In the genomic region with DNA sequence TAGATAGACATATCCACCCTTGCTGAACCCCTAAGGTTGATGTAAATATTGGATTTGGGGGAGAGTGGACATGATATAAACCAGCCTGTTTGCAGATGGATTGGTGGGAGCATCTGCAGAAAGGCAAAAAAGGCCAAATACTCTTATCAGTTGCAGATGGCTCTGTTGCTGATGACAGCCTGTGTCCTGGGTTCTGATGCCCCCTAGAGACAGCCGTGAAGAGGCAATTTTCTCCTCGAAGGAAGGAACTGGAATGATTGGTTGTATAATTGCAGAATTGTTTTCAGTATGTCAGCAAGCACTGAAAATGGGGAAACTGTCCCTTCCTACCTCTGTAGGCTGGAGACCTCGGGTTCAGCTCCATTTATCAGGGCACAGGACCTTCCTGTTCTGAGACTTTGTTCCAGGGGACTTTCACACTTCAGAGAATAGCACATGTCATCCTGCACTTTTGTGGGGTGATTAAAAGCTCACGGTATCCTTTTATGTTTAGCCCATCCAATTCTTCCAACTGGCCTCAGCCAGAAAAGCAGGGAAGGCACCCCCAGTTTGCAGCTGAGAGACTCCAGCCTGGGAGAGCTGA, we compare ENCODE assay signal across 8 cellular contexts.
DNase-seq lines count a peak whose midpoint lies in the region; ATAC-seq, FAIRE-seq and TF ChIP-seq lines count a peak whose summit lies in the region.

No MANE protein-coding gene starts in this region.

- H3K4me1 ChIP-seq in HepG2 (ENCODE audit: insufficient read depth, low read length) = peaks cover 23% of the 10 kb centered on the region; the same call in 1 of the 2 replicates
- H3K4me1 ChIP-seq in body of pancreas = peaks cover 23% of the 10 kb centered on the region

- TF ChIP-seq EP300 in HepG2 (IDR thresholded peaks at IDR 0.05; ENCODE audit: low read depth in 2 of 2, low read length in 2 of 2) (no peak), HepG2 (CRISPR knock-in tag; IDR thresholded peaks at IDR 0.05; ENCODE audit: borderline replicate concordance) (no peak)

- 0 out of 2 replicates have a peak, but pooled peaks have one; percentile 17 for TF ChIP-seq RAD21 in HepG2 (CRISPR knock-in tag; IDR thresholded peaks at IDR 0.05)

- peaks cover 21% of the 10 kb centered on the region for H4K20me1 ChIP-seq in HepG2 (ENCODE audit: insufficient read depth, low read length)

- H3K27ac ChIP-seq in caudate nucleus (ENCODE audit: low read depth, low read length) (peak overlapping the region; percentile 48), HepG2 (ENCODE audit: extremely low read length, insufficient read depth, low read length) (no peak overlapping the region), body of pancreas (no peak overlapping the region)

- no TSS peak for BruUV-seq in HepG2 (replicated peaks; lab: Mats Ljungman, UMichigan)

- no peak overlapping the region for H3K9ac ChIP-seq in HepG2 (ENCODE audit: insufficient read depth, low read depth, low read length)

- CTCF ChIA-PET in HepG2 (lab: Yijun Ruan, JAX; ENCODE audit: low intra/inter-chr PET ratio, low total read pairs) = interaction anchor here (1.1 kb wide), 1 partner anchor 462 kb away, joined by 4 read pairs; no protein-coding TSS in a partner anchor

- ATAC-seq in GM18909 (IDR thresholded peaks at IDR 0.05; ENCODE audit: poor library complexity, unreplicated experiment) (peak; percentile 43), HepG2 (peak; percentile 76), GM18867 (IDR thresholded peaks at IDR 0.05; ENCODE audit: unreplicated experiment) (no peak), body of pancreas (no peak)

- no peak overlapping the region for H3K4me2 ChIP-seq in HepG2 (ENCODE audit: low read depth, low read length)

- DNase-seq in AG08396 (ENCODE audit: low spot score) (peak; percentile 65), NOMO-1 treated with DMSO at 0.1 percent for 48 hours (lab: John Stamatoyannopoulos, UW; ENCODE audit: unreplicated experiment) (peak; percentile 68), caudate nucleus (lab: John Stamatoyannopoulos, UW) (peak in 39 of 61 donors; percentile 3 to 71 (median 26)), HepG2 (ENCODE audit: low spot score) (peak; percentile 41), body of pancreas (no peak), NCI-H128 (lab: John Stamatoyannopoulos, UW; ENCODE audit: unreplicated experiment) (no peak)

- no peaks in the 10 kb centered on the region for H3K27me3 ChIP-seq in HepG2 (ENCODE audit: control insufficient read depth in 1 of 2, insufficient read depth in 2 of 2, low read length in 2 of 2)
- H3K27me3 ChIP-seq in body of pancreas = no peaks in the 10 kb centered on the region

- intact Hi-C loops in HepG2 (cut with micrococcal nuclease; ENCODE audit: unreplicated experiment) (loop anchor here (2.0 kb wide), 3 partner anchors 126 to 462 kb away; no protein-coding TSS in a partner anchor), body of pancreas (cut with DNase I) (no loop called here)

- whole genome bisulfite sequencing in HepG2 (ENCODE audit: low lambda C conversion rate) = 40% methylated on average over 4 of the region's 4 CpGs
- 56 to 67% methylated on average over 4 of the region's 4 CpGs for WGBS in body of pancreas, 2 donors

- H2AFZ ChIP-seq in HepG2 (ENCODE audit: low read length) = no peak overlapping the region

- TF ChIP-seq CTCF in HepG2 (CRISPR knock-in tag; IDR thresholded peaks at IDR 0.05) (peak; percentile 73), body of pancreas (IDR thresholded peaks at IDR 0.05) (peak in 3 of 7 experiments; percentile 10 to 30 (median 16))

- H3K4me3 ChIP-seq in HepG2 (replicated peaks in 1 of 3; ENCODE audit: insufficient read depth in 1 of 3, low read depth in 2 of 3, low read length in 3 of 3) = no peak overlapping the region
- H3K4me3 ChIP-seq in body of pancreas = no peak overlapping the region

- peaks cover 3% of the 10 kb centered on the region for H3K79me2 ChIP-seq in HepG2 (ENCODE audit: insufficient read depth, low read length)

- POLR2A ChIA-PET in HepG2 (lab: Yijun Ruan, JAX) = no interaction called here

- H3K36me3 ChIP-seq in HepG2 (replicated peaks in 1 of 2; ENCODE audit: control insufficient read depth in 1 of 2, insufficient read depth in 2 of 2, low read length in 2 of 2) = peaks cover 16 to 48% of the 10 kb centered on the region in 2 experiments
- H3K36me3 ChIP-seq in body of pancreas (replicated peaks in 1 of 2; ENCODE audit: insufficient read depth in 1 of 2, low read depth in 2 of 2) = no peaks in the 10 kb centered on the region

- in situ Hi-C loops in HepG2 (cut with HindIII; ENCODE audit: extremely low pct_ligation_motif_present, low pct_unique_long_range_greater_than_20kb) = no loop called here

- H3K9me3 ChIP-seq in HepG2 (ENCODE audit: low read length) (no peaks in the 10 kb centered on the region), body of pancreas (no peaks in the 10 kb centered on the region)

- peak; percentile 80 for FAIRE-seq in HepG2 (lab: Jason Lieb, UNC)

- TF ChIP-seq POLR2A in HepG2 (IDR thresholded peaks at IDR 0.05; ENCODE audit: insufficient read depth in 1 of 2, low read depth in 2 of 2, low read length in 2 of 2) = no peak
- no peak for TF ChIP-seq POLR2A in body of pancreas (IDR thresholded peaks at IDR 0.05)

TF ChIP-seq in HepG2, 621 proteins besides CTCF, POLR2A, EP300 and RAD21 (continues in another document):
- TF ChIP-seq KLF11 (CRISPR knock-in tag; IDR thresholded peaks at IDR 0.05) = no peak
- no peak for TF ChIP-seq HNF4A (CRISPR knock-in tag; IDR thresholded peaks at IDR 0.05)
- TF ChIP-seq SRSF1 (optimal IDR thresholded peaks at IDR 0.05; ENCODE audit: low read depth, low read length) = no peak
- no peak for TF ChIP-seq YY1 (IDR thresholded peaks at IDR 0.05; ENCODE audit: insufficient read depth, insufficient replicate concordance, low read depth, low read length)
- TF ChIP-seq ZFP41 (CRISPR knock-in tag; IDR thresholded peaks at IDR 0.05; ENCODE audit: borderline replicate concordance) = no peak
- no peak for TF ChIP-seq ZBTB37 (CRISPR knock-in tag; IDR thresholded peaks at IDR 0.05)
- peak; percentile 86 for TF ChIP-seq STAG1 (CRISPR knock-in tag; IDR thresholded peaks at IDR 0.05)
- no peak for TF ChIP-seq ZNF33A (CRISPR knock-in tag; IDR thresholded peaks at IDR 0.05; ENCODE audit: borderline replicate concordance)
- TF ChIP-seq ZNF333 (CRISPR knock-in tag; IDR thresholded peaks at IDR 0.05; ENCODE audit: borderline replicate concordance) = no peak
- TF ChIP-seq, protein P1, sequence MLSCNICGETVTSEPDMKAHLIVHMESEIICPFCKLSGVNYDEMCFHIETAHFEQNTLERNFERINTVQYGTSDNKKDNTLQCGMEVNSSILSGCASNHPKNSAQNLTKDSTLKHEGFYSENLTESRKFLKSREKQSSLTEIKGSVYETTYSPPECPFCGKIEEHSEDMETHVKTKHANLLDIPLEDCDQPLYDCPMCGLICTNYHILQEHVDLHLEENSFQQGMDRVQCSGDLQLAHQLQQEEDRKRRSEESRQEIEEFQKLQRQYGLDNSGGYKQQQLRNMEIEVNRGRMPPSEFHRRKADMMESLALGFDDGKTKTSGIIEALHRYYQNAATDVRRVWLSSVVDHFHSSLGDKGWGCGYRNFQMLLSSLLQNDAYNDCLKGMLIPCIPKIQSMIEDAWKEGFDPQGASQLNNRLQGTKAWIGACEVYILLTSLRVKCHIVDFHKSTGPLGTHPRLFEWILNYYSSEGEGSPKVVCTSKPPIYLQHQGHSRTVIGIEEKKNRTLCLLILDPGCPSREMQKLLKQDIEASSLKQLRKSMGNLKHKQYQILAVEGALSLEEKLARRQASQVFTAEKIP (CRISPR knock-in tag; IDR thresholded peaks at IDR 0.05; ENCODE audit: borderline replicate concordance) = no peak
- TF ChIP-seq CEBPG (CRISPR knock-in tag; IDR thresholded peaks at IDR 0.05) = 0 out of 2 replicates have a peak, but pooled peaks have one; percentile 3
- TF ChIP-seq SMC3 (IDR thresholded peaks at IDR 0.05; ENCODE audit: low read length) = peak; percentile 48; the same call in 1 of the 2 replicates
- TF ChIP-seq ZNF547 (CRISPR knock-in tag; IDR thresholded peaks at IDR 0.05) = no peak
- TF ChIP-seq TEF (CRISPR knock-in tag; IDR thresholded peaks at IDR 0.05) = peak; percentile 83; the same call in 1 of the 2 replicates

Comparison
In these comparisons a context has a peak if more than half of its experiments do, and no peak if none do; other contexts are left out.
1. DNase-seq: peak in AG08396 (single experiment), NOMO-1 treated with DMSO at 0.1 percent for 48 hours (single experiment), caudate nucleus (39 of 61) and HepG2 (single experiment); none in body of pancreas (0 of 4) and NCI-H128 (single experiment).
2. ATAC-seq: peak in GM18909 (single experiment) and HepG2 (single experiment); none in GM18867 (single experiment) and body of pancreas (single experiment).